20 cellular contexts compared by ENCODE assay signal in the genomic region with DNA sequence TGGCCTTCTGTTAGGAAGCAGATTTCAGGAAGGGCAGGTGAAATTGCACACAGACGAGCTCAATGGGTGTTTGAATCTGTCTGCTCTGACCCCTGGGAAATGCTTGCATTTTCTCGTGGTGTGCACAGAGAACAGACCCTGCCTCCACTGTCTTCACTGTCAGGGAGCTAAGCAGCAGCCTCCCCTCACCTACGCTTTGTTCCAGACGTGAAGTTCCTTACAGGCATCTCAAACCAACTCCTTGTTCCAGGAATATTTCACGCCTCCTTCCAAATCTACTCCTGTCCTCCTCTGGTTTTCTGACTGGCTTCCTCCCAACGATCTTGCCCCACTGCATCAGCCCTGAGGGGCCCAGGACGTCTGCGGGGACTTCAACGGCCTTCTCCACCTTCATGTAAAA. TPM values are rescaled to one million over a fixed set of nuclear protein-coding genes. Genes with fewer than 3 reads are reported as not detected.
DNase-seq lines count a peak whose midpoint lies in the region; ATAC-seq and TF ChIP-seq lines count a peak whose summit lies in the region.
"Had no signal": no experiment of that assay in that cellular context is flagged by ENCODE, and none has a peak within 500 bp of the region (broad histone marks: within the 10 kb centered on the region; RNA-seq: fewer than 3 reads in every experiment).

No MANE protein-coding gene starts in this region.

- H3K36me3 ChIP-seq in SJCRH30 = no peaks in the 10 kb centered on the region
- H3K36me3 ChIP-seq: HAP-1 had no signal

- no peaks in the 10 kb centered on the region for H3K4me1 ChIP-seq in SJCRH30
- H3K4me1 ChIP-seq: HAP-1 had no signal

- peaks cover 39% of the 10 kb centered on the region for H3K4me1 Mint-ChIP-seq in nephron
- H3K4me1 Mint-ChIP-seq in osteocyte (ENCODE audit: unreplicated experiment) = peaks cover 23% of the 10 kb centered on the region
- H3K4me1 Mint-ChIP-seq: CD4-positive, alpha-beta memory T cell had no signal

- H3K36me3 Mint-ChIP-seq in nephron (ENCODE audit: low read depth) (peaks cover 30% of the 10 kb centered on the region), osteocyte (ENCODE audit: unreplicated experiment) (no peaks in the 10 kb centered on the region)
- H3K36me3 Mint-ChIP-seq: CD4-positive, alpha-beta memory T cell had no signal

- no peak overlapping the region for H3K4me3 ChIP-seq in SJCRH30
- H3K4me3 ChIP-seq: GM23338, HAP-1 had no signal

- TF ChIP-seq CTCF in nephron (IDR thresholded peaks at IDR 0.05; ENCODE audit: unreplicated experiment in 3 of 3) (no peak), osteocyte (IDR thresholded peaks at IDR 0.05) (no peak)

- peak overlapping the region; percentile 40 for H3K27ac ChIP-seq in caudate nucleus (ENCODE audit: low read depth, low read length)
- no peak overlapping the region for H3K27ac ChIP-seq in SJCRH30

- peak overlapping the region in 2 of 3 experiments; percentile 33 to 41 for H3K27ac Mint-ChIP-seq in nephron
- H3K27ac Mint-ChIP-seq in osteocyte (ENCODE audit: unreplicated experiment) = no peak overlapping the region
- H3K27ac Mint-ChIP-seq: GM23338, HFFc6 had no signal

- no peaks in the 10 kb centered on the region for H3K9me3 Mint-ChIP-seq in nephron
- H3K9me3 Mint-ChIP-seq in osteocyte (ENCODE audit: unreplicated experiment) = no peaks in the 10 kb centered on the region
- H3K9me3 Mint-ChIP-seq: CD4-positive, alpha-beta memory T cell; GM23338 had no signal

- DNase-seq in caudate nucleus (lab: John Stamatoyannopoulos, UW) = peak in 21 of 61 donors; percentile 36 to 93 (median 62)
- DNase-seq in osteocyte (ENCODE audit: extremely low spot score, unreplicated experiment) = peak; percentile 60
- no peak for DNase-seq in SJCRH30
- DNase-seq: C1 segment of cervical spinal cord; Calu3; CD4-positive, alpha-beta memory T cell; COR-L47; DMS53; DMS79 treated with DMSO at 0.1 percent for 48 hours; GF-D8; HFFc6 had no signal

- H3K4me3 Mint-ChIP-seq in nephron (no peak overlapping the region), osteocyte (ENCODE audit: unreplicated experiment) (no peak overlapping the region)
- H3K4me3 Mint-ChIP-seq: CD4-positive, alpha-beta memory T cell; GM23338; HFFc6 had no signal

- no peaks in the 10 kb centered on the region for H3K9me3 ChIP-seq in SJCRH30 (replicated peaks)
- H3K9me3 ChIP-seq: HAP-1 had no signal

- ATAC-seq in HG02763 (IDR thresholded peaks at IDR 0.05; ENCODE audit: unreplicated experiment) = no peak
- ATAC-seq in HG02623 (IDR thresholded peaks at IDR 0.05; ENCODE audit: unreplicated experiment) = no peak
- ATAC-seq in HG03025 (IDR thresholded peaks at IDR 0.05; ENCODE audit: low FRiP score, unreplicated experiment) = no peak
- ATAC-seq: GM23338 had no signal

- H3K27me3 Mint-ChIP-seq in nephron (ENCODE audit: low read depth) (peaks cover 23% of the 10 kb centered on the region), osteocyte (ENCODE audit: unreplicated experiment) (no peaks in the 10 kb centered on the region)

- peaks cover 24% of the 10 kb centered on the region; the same call in 1 of the 2 replicates for H3K27me3 ChIP-seq in SJCRH30

RNA-seq across cellular contexts. Expression of a gene that starts 13.7 kb away (rescaled TPM):
- total RNA-seq in osteocyte = 0.94 and 1.4 TPM in 2 replicates
- not detected in 2 replicates for total RNA-seq in SJCRH30 (2014; rRNA removed; shearing (Covaris generic))
- total RNA-seq: A172; Calu3; CD4-positive, alpha-beta memory T cell; Daoy; G401; HFFc6 had no signal
